Comparison of ENCODE assay signal across 8 cellular contexts in genomic region chr7:39948375-39948774, GRCh38. TPM values are rescaled to one million over a fixed set of nuclear protein-coding genes. Genes with fewer than 3 reads are reported as not detected.
A peak's percentile ranks its signal among the peaks of the same experiment; 100 is the strongest.
DNase-seq lines count a peak whose midpoint lies in the region; ATAC-seq, FAIRE-seq and TF ChIP-seq lines count a peak whose summit lies in the region.

No MANE protein-coding gene starts in this region.

- no peak for DNase-seq in MG63
- peak in 2 of 4 experiments; percentile 20 to 43 for DNase-seq in K562 (ENCODE audit: extremely low read depth in 1 of 4, low spot score in 3 of 4)
- peak; percentile 15 for DNase-seq in medulla oblongata (ENCODE audit: extremely low spot score)
- peak; percentile 17 for DNase-seq in urothelium cell line (ENCODE audit: low spot score)
- no peak for DNase-seq in Ammon's horn (ENCODE audit: low spot score)
- DNase-seq in sciatic nerve (ENCODE audit: low spot score): no peak
- DNase-seq in NCI-H1092 (lab: John Stamatoyannopoulos, UW): no peak

- H3K4me3 ChIP-seq in MG63: peak overlapping the region; percentile 97
- peak overlapping the region; percentile 72 for H3K4me3 ChIP-seq in K562

- no TSS peak for BruUV-seq in K562 (replicated peaks; lab: Mats Ljungman, UMichigan)

- WGBS in K562 (ENCODE audit: insufficient coverage, low coverage, missing lambda C conversion rate): 23% methylated on average over 8 of the region's 8 CpGs

- no peak; a peak in 1 of 4 replicates for TF ChIP-seq RAD21 in K562 (CRISPR knock-in tag; conservative IDR thresholded peaks at IDR 0.05 in 1 of 2, IDR thresholded peaks at IDR 0.05 in 1 of 2)

- peaks cover 9% of the 10 kb centered on the region for H3K36me3 ChIP-seq in MG63
- H3K36me3 ChIP-seq in K562 (ENCODE audit: control insufficient read depth, insufficient read depth, low read length): no peaks in the 10 kb centered on the region

- H3K27me3 ChIP-seq in MG63 (no peaks in the 10 kb centered on the region), K562 (ENCODE audit: control insufficient read depth in 2 of 2, insufficient read depth in 2 of 2, low read length in 2 of 2) (no peaks in the 10 kb centered on the region)

- no peak for FAIRE-seq in K562 (lab: Jason Lieb, UNC)
- no peak for FAIRE-seq in urothelium cell line (lab: Jason Lieb, UNC)

- no peaks in the 10 kb centered on the region for H3K9me3 ChIP-seq in MG63
- no peaks in the 10 kb centered on the region for H3K9me3 ChIP-seq in K562 (replicated peaks; ENCODE audit: control insufficient read depth, insufficient read depth, low read depth, low read length)

- H3K4me1 ChIP-seq in K562 (replicated peaks in 1 of 2; ENCODE audit: control insufficient read depth in 2 of 2, insufficient read depth in 2 of 2, low read length in 2 of 2): peaks cover 9 to 24% of the 10 kb centered on the region in 2 experiments

- TF ChIP-seq CTCF in C4-2B (conservative IDR thresholded peaks at IDR 0.05): no peak
- no peak for TF ChIP-seq CTCF in K562 (IDR thresholded peaks at IDR 0.05 in 2 of 3, conservative IDR thresholded peaks at IDR 0.05 in 1 of 3; ENCODE audit: insufficient read depth in 2 of 3, low read depth in 1 of 3, low read length in 3 of 3)

- H3K9ac ChIP-seq in K562 (ENCODE audit: insufficient read depth in 1 of 2, low read depth in 2 of 2, low read length in 2 of 2): peak overlapping the region; percentile 95 to 99

- 0 out of 2 replicates have a peak overlapping the region, but pooled peaks have one; percentile 75 for H2AFZ ChIP-seq in K562 (ENCODE audit: low read depth, low read length)

- ATAC-seq in K562: no peak
- ATAC-seq in sciatic nerve: no peak

- H3K4me2 ChIP-seq in K562 (ENCODE audit: insufficient read depth, low read length): peak overlapping the region; percentile 98

- H3K27ac ChIP-seq in C4-2B (peak overlapping the region; percentile 95), K562 (ENCODE audit: extremely low read depth, low read depth, low read length) (peak overlapping the region; percentile 96)

- in situ Hi-C loops in K562 (cut with MboI): no loop called here

- no peaks in the 10 kb centered on the region for H3K9me1 ChIP-seq in K562 (ENCODE audit: control insufficient read depth, insufficient read depth, low read length)

- H4K20me1 ChIP-seq in K562 (replicated peaks; ENCODE audit: control insufficient read depth, insufficient read depth, low read length): peaks cover 14% of the 10 kb centered on the region; the same call in 1 of the 2 replicates

- CTCF ChIA-PET in K562 (lab: Yijun Ruan, JAX; ENCODE audit: low intra/inter-chr PET ratio): no interaction called here

- POLR2A ChIA-PET in K562 (lab: Yijun Ruan, JAX): interaction anchor here (0.6 to 1.4 kb wide), 5 partner anchors 22 to 354 kb away, joined by 3 to 5 read pairs (median 3); no protein-coding TSS in a partner anchor

- peaks cover 44% of the 10 kb centered on the region for H3K79me2 ChIP-seq in K562 (ENCODE audit: control insufficient read depth, insufficient read depth, low read length)

- TF ChIP-seq POLR2A in K562 (conservative IDR thresholded peaks at IDR 0.05): no peak

- no peak for TF ChIP-seq EP300 in K562 (IDR thresholded peaks at IDR 0.05; ENCODE audit: low read length)

- intact Hi-C loops in K562 (cut with micrococcal nuclease): loop anchor here (5.0 kb wide), 1 partner anchor 326 kb away; the partner anchor contains the start of gene RALA
- intact Hi-C loops in sciatic nerve (cut with DNase I): no loop called here

TF ChIP-seq in K562, 482 proteins besides CTCF, POLR2A, EP300 and RAD21:
- TF ChIP-seq ZNF24 (IDR thresholded peaks at IDR 0.05) (peak; percentile 36; the same call in 1 of the 2 replicates), RHOXF2B (CRISPR knock-in tag; conservative IDR thresholded peaks at IDR 0.05) (0 out of 2 replicates have a peak, but pooled peaks have one; percentile 31), KDM1A (IDR thresholded peaks at IDR 0.05) (0 out of 4 replicates have a peak, but pooled peaks of 1 of the 2 experiments have one; percentile 12), BCOR (IDR thresholded peaks at IDR 0.05) (peak; percentile 57), YBX1 (IDR thresholded peaks at IDR 0.05) (no peak), ZNF518B (CRISPR knock-in tag; IDR thresholded peaks at IDR 0.05) (no peak)

RNA-seq across cellular contexts. Expression of gene CDK13, which starts 1.7 kb away (rescaled TPM):
- 24.1 and 44.5 TPM in 2 replicates for total RNA-seq in MG63 (2014; rRNA removed; shearing (Covaris generic); ENCODE audit: low replicate concordance)
- total RNA-seq in K562 (2011; cell fraction: chromatin; rRNA removed; ENCODE audit: low replicate concordance): 92.4 and 231 TPM in 2 replicates
- 50.2 and 69.1 TPM in 2 replicates for total RNA-seq in K562 (2011; cell fraction: nucleolus; rRNA removed)
- total RNA-seq in K562 (2011; cell fraction: nucleoplasm; rRNA removed): 89.7 and 128 TPM in 2 replicates
- total RNA-seq in K562 (2014; rRNA removed) (26.3 and 29.3 TPM in 2 replicates), K562 (2014; rRNA removed; fragmentation: Illumina TruSeq; extraction: Trizol) (38.1 and 45.7 TPM in 2 replicates), K562 (2015; rRNA removed; fragmentation: Illumina TruSeq; extraction: Trizol) (43.2 and 46.1 TPM in 2 replicates), K562 (2021) (30.4 and 32.4 TPM in 2 replicates), sciatic nerve (77.7 TPM)
- polyA plus RNA-seq in K562 (2011; rRNA removed) (32.8 and 35.3 TPM in 2 replicates), K562 (2014; fragmentation: Illumina TruSeq; extraction: Trizol) (31.7 and 37.3 TPM in 2 replicates), K562 (2014; fragmentation: Nextera tagmentation; extraction: Ambion mirVana) (10 to 100 TPM in 1 of 2 experiments, 1 to 10 TPM in 1; 9.8 to 12.4 TPM), K562 (2014; rRNA removed) (16.7 and 16.9 TPM in 2 replicates)
- polyA plus RNA-seq in K562 (2011; cell fraction: cytosol; rRNA removed): 14.1 and 20.3 TPM in 2 replicates
- 41.4 and 45.1 TPM in 2 replicates for polyA plus RNA-seq in K562 (2011; cell fraction: nucleus; rRNA removed)
- 18.0 and 21.4 TPM in 2 replicates for polyA plus RNA-seq in K562 (2012)
- 82.6 and 111 TPM in 2 replicates for polyA minus RNA-seq in K562 (2011; rRNA and poly(A)+ RNA removed)
- polyA minus RNA-seq in K562 (2011; cell fraction: cytosol; rRNA and poly(A)+ RNA removed): 20.7 and 21.2 TPM in 2 replicates
- polyA minus RNA-seq in K562 (2011; cell fraction: nucleus; rRNA and poly(A)+ RNA removed): 48.7 and 71.8 TPM in 2 replicates

Comparison
In these comparisons a context has a peak if more than half of its experiments do, and no peak if none do; other contexts are left out.
1. DNase-seq: peak in medulla oblongata (single experiment) and urothelium cell line (single experiment); none in MG63 (single experiment), Ammon's horn (single experiment), sciatic nerve (single experiment) and NCI-H1092 (single experiment).